8 cellular contexts compared by ENCODE assay signal in genomic region chr5:154446183-154447073, GRCh38. TPM values are rescaled to one million over a fixed set of nuclear protein-coding genes. Genes with fewer than 3 reads are reported as not detected.
A peak's percentile ranks its signal among the peaks of the same experiment; 100 is the strongest.
DNase-seq lines count a peak whose midpoint lies in the region; ATAC-seq and TF ChIP-seq lines count a peak whose summit lies in the region.

No MANE protein-coding gene starts in this region.

- H3K36me3 Mint-ChIP-seq in MCF 10A (ENCODE audit: insufficient read depth, unreplicated experiment) = peaks cover 36% of the 10 kb centered on the region

- POLR2A ChIA-PET in MCF 10A (lab: Yijun Ruan, JAX) = interaction anchor here (0.7 to 4.0 kb wide), 19 partner anchors 10 to 1259 kb away, joined by 3 to 34 read pairs (median 4); partner anchors contain the start of genes FAM114A2, GALNT10 and MFAP3

- CTCF ChIA-PET in MCF 10A (lab: Yijun Ruan, JAX) = interaction anchor here (0.6 to 1.6 kb wide), 9 partner anchors 14 to 516 kb away, joined by 3 to 6 read pairs (median 3); no protein-coding TSS in a partner anchor

- H3K27ac Mint-ChIP-seq in MCF 10A (ENCODE audit: low read depth, unreplicated experiment) = peak overlapping the region; percentile 90

- H3K4me3 ChIP-seq in skeletal muscle cell (ENCODE audit: low read depth, low read length) = peak overlapping the region; percentile 92

- intact Hi-C loops in MCF 10A (cut with micrococcal nuclease) = no loop called here

- DNase-seq in AG08396 (ENCODE audit: low spot score) (peak; percentile 80), T-helper 22 cell (ENCODE audit: low read depth) (peak; percentile 7), MCF 10A (ENCODE audit: unreplicated experiment) (peak; percentile 63), iPS-NIHi11 (ENCODE audit: low spot score) (peak; percentile 71), skeletal muscle cell (ENCODE audit: low read depth) (no peak)

- peak overlapping the region; percentile 99 for H3K4me3 Mint-ChIP-seq in MCF 10A (ENCODE audit: unreplicated experiment)

- no peaks in the 10 kb centered on the region for H3K27me3 Mint-ChIP-seq in MCF 10A (ENCODE audit: insufficient read depth, unreplicated experiment)

- no TSS peak for BruUV-seq in MCF 10A (replicated peaks; lab: Mats Ljungman, UMichigan)

- no peak for TF ChIP-seq CTCF in MCF 10A (IDR thresholded peaks at IDR 0.05; ENCODE audit: unreplicated experiment)

- no peaks in the 10 kb centered on the region for H3K9me3 Mint-ChIP-seq in MCF 10A (ENCODE audit: unreplicated experiment)

- H3K4me1 Mint-ChIP-seq in MCF 10A (ENCODE audit: insufficient read depth, unreplicated experiment) = peaks cover 50% of the 10 kb centered on the region

- peak; percentile 29 for ATAC-seq in GM19035 (IDR thresholded peaks at IDR 0.05; ENCODE audit: unreplicated experiment)
- ATAC-seq in HG03378 (IDR thresholded peaks at IDR 0.05; ENCODE audit: unreplicated experiment) = peak; percentile 12
- no peak for ATAC-seq in GM18861 (IDR thresholded peaks at IDR 0.05; ENCODE audit: unreplicated experiment)

RNA-seq across cellular contexts. Expression of gene SAP30L, which starts 0.6 kb away (rescaled TPM):
- 45.9 and 50.5 TPM in 2 replicates for total RNA-seq in MCF 10A (2022)

RNA-seq across cellular contexts. Expression of gene HAND1, which starts 31.6 kb away (rescaled TPM):
- not detected in 2 replicates for total RNA-seq in MCF 10A (2022)
